Comparison of ENCODE assay signal across 16 cellular contexts in the genomic region with DNA sequence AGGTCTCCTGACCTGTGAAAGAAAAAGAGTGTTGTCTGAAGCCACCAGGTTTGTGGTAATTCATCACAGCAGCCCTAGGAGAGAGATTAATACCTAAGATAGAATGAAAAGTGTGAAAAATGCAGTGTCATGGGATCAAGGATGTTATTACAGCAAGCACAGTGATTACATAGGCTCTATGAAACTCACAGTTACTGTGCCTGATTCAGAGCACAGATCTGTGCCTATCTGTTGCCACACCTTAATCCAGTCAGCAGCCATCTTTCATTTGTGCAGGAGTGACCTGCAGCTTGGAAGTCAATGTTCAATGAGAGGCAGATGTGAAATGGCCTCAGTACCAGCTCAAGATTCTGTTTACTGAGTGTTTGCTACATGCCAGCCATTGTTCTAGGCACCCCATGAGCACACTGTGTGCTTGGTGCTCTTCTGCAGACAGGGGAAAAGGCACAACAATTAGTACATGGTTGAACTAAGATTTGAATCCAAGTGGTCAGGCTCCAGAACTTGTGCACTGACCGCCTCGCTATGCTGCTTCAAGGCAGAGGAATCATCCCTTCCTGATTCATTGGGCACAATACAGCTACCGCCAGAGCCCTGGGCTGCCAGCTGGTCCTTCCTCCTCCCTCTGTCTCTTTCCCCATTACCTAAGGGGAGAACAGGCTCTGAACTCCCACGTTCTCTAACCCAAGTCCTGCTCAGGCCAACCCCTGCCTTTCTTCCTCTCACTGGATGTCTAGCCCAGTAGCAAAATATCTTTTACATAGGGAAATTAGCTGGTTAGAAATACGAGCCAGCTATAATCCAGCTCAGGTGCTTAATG. TPM values are rescaled to one million over a fixed set of nuclear protein-coding genes. Genes with fewer than 3 reads are reported as not detected.
DNase-seq lines count a peak whose midpoint lies in the region; ATAC-seq and TF ChIP-seq lines count a peak whose summit lies in the region.
"Had no signal": no experiment of that assay in that cellular context is flagged by ENCODE, and none has a peak within 500 bp of the region (broad histone marks: within the 10 kb centered on the region; RNA-seq: fewer than 3 reads in every experiment).

No MANE protein-coding gene starts in this region.

- H3K4me1 ChIP-seq in BE2C = peaks cover 18% of the 10 kb centered on the region
- H3K4me1 ChIP-seq: BLaER1, uterus had no signal

- no peaks in the 10 kb centered on the region for H3K27me3 ChIP-seq in BE2C
- H3K27me3 ChIP-seq: BLaER1, uterus had no signal

- DNase-seq in NCI-H526 treated with DMSO at 0.1 percent for 48 hours (lab: John Stamatoyannopoulos, UW) (peak; percentile 88), inferior parietal cortex (ENCODE audit: extremely low spot score) (peak; percentile 32), BE2C (no peak), NCI-H226 (no peak)
- no peak for DNase-seq in activated T-cell treated with anti-CD3 and anti-CD28 coated beads, Interleukin-2, amount 50 U/mL, for 4 hours
- DNase-seq: activated CD4-positive, alpha-beta memory T cell treated with anti-CD3 and anti-CD28 coated beads, Interleukin-2, amount 10 ng/mL, durations not matched to agents 7 days and 5 days; amygdala; immature natural killer cell; NCI-H1930; stimulated activated naive B cell treated with anti-CD40 and anti-IgM and Interleukin-4, amounts not matched to agents 10 μg/mL and 1 μg/mL and 100 μg/mL, for 72 hours; uterus had no signal

- no peaks in the 10 kb centered on the region for H3K36me3 ChIP-seq in BE2C
- H3K36me3 ChIP-seq: BLaER1, uterus had no signal

- no peak for TF ChIP-seq CTCF in BE2C (IDR thresholded peaks at IDR 0.05; ENCODE audit: low read depth, low read length)

- ATAC-seq in GM18511 (IDR thresholded peaks at IDR 0.05; ENCODE audit: unreplicated experiment) (peak; percentile 25), GM21576 (IDR thresholded peaks at IDR 0.05; ENCODE audit: unreplicated experiment) (peak; percentile 22), GM21737 (IDR thresholded peaks at IDR 0.05; ENCODE audit: unreplicated experiment) (no peak)
- no peak for ATAC-seq in activated T-cell treated with anti-CD3 and anti-CD28 coated beads, Interleukin-2, amount 50 U/mL, for 4 hours

- no peaks in the 10 kb centered on the region for H3K36me3 Mint-ChIP-seq in activated T-cell treated with anti-CD3 and anti-CD28 coated beads, Interleukin-2, amount 50 U/mL, for 4 hours (ENCODE audit: insufficient read depth)
- H3K36me3 Mint-ChIP-seq: immature natural killer cell; stimulated activated naive B cell treated with anti-CD40 and anti-IgM and Interleukin-4, amounts not matched to agents 10 μg/mL and 1 μg/mL and 100 μg/mL, for 72 hours had no signal

- H3K9me3 Mint-ChIP-seq in activated T-cell treated with anti-CD3 and anti-CD28 coated beads, Interleukin-2, amount 50 U/mL, for 4 hours = no peaks in the 10 kb centered on the region
- H3K9me3 Mint-ChIP-seq: activated CD4-positive, alpha-beta memory T cell treated with anti-CD3 and anti-CD28 coated beads, Interleukin-2, amount 10 ng/mL, durations not matched to agents 7 days and 5 days; activated T-helper 1 cell treated with anti-CD3 and anti-CD28 coated beads, Interleukin-12 subunit alpha, Interleukin-12 subunit beta, Interleukin-2, Interleukin-4 antibody, amounts not matched to agents 30 ng/mL and 10 ng/mL and 1 ng/mL, durations not matched to agents 14 hours and 24 hours and 36 hours; immature natural killer cell; stimulated activated naive B cell treated with anti-CD40 and anti-IgM and Interleukin-4, amounts not matched to agents 10 μg/mL and 1 μg/mL and 100 μg/mL, for 72 hours had no signal

- H3K4me1 Mint-ChIP-seq in activated T-cell treated with anti-CD3 and anti-CD28 coated beads, Interleukin-2, amount 50 U/mL, for 4 hours (ENCODE audit: low read depth) = no peaks in the 10 kb centered on the region
- H3K4me1 Mint-ChIP-seq: activated CD4-positive, alpha-beta memory T cell treated with anti-CD3 and anti-CD28 coated beads, Interleukin-2, amount 10 ng/mL, durations not matched to agents 7 days and 5 days; immature natural killer cell had no signal

- no peak overlapping the region for H3K4me3 Mint-ChIP-seq in activated T-cell treated with anti-CD3 and anti-CD28 coated beads, Interleukin-2, amount 50 U/mL, for 4 hours
- H3K4me3 Mint-ChIP-seq: activated CD4-positive, alpha-beta memory T cell treated with anti-CD3 and anti-CD28 coated beads, Interleukin-2, amount 10 ng/mL, durations not matched to agents 7 days and 5 days; activated T-helper 1 cell treated with anti-CD3 and anti-CD28 coated beads, Interleukin-12 subunit alpha, Interleukin-12 subunit beta, Interleukin-2, Interleukin-4 antibody, amounts not matched to agents 30 ng/mL and 10 ng/mL and 1 ng/mL, durations not matched to agents 14 hours and 24 hours and 36 hours; immature natural killer cell; stimulated activated naive B cell treated with anti-CD40 and anti-IgM and Interleukin-4, amounts not matched to agents 10 μg/mL and 1 μg/mL and 100 μg/mL, for 72 hours had no signal

- no peak overlapping the region for H3K4me3 ChIP-seq in BE2C (ENCODE audit: low read depth, low read length)
- H3K4me3 ChIP-seq: BLaER1, uterus had no signal

- peaks cover 2% of the 10 kb centered on the region for H3K27me3 Mint-ChIP-seq in activated T-cell treated with anti-CD3 and anti-CD28 coated beads, Interleukin-2, amount 50 U/mL, for 4 hours (ENCODE audit: low read depth)

- H3K9me3 ChIP-seq in BE2C = no peaks in the 10 kb centered on the region
- H3K9me3 ChIP-seq: BLaER1, uterus had no signal

RNA-seq across cellular contexts. Expression of gene NEK2, which starts 56.2 kb away (rescaled TPM):
- 5.5 TPM for polyA plus RNA-seq in BE2C (2012; ENCODE audit: insufficient read depth, insufficient read length, low read depth)
- 1 to 10 TPM; 1.2 to 2.0 (median 2.0) TPM for total RNA-seq in activated T-cell treated with anti-CD3 and anti-CD28 coated beads, Interleukin-2, amount 50 U/mL, for 4 hours

Comparison
In these comparisons a context has a peak if more than half of its experiments do, and no peak if none do; other contexts are left out.
1. ATAC-seq: peak in GM18511 (single experiment) and GM21576 (single experiment); none in GM21737 (single experiment) and activated T-cell treated with anti-CD3 and anti-CD28 coated beads, Interleukin-2, amount 50 U/mL, for 4 hours (0 of 2).
2. DNase-seq: peak in NCI-H526 treated with DMSO at 0.1 percent for 48 hours (single experiment) and inferior parietal cortex (single experiment); none in BE2C (single experiment), NCI-H226 (single experiment) and activated T-cell treated with anti-CD3 and anti-CD28 coated beads, Interleukin-2, amount 50 U/mL, for 4 hours (single experiment).